2 cellular contexts compared by ENCODE assay signal in the genomic region with DNA sequence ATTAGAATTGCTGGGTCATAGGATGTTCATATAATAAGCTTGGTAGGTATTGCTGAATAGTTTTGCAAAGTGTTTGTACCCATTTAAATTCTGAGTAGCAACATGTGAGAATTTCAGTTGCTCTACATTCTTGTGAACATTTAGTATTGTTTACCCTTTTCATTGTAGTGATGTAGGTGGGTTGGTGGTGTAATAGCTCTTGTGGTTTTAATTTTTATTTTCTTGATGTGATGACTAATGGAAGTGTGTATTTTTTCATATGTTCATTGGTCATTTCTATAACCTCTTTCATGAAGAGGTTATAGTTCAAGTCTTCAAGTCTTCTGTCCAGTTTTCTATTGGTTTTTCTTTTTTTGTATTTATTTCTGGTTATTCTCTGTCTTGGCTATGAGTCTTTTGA.
TF ChIP-seq lines count a peak whose summit lies in the region.

No MANE protein-coding gene starts in this region.

TF ChIP-seq in IMR-90, 13 proteins besides CTCF, POLR2A, EP300 and RAD21 (continued from another document):
- no peak for TF ChIP-seq MAFK (IDR thresholded peaks at IDR 0.05; ENCODE audit: low read depth, low read length)
- TF ChIP-seq USF2 (IDR thresholded peaks at IDR 0.05; ENCODE audit: low read depth, low read length), result no peak
- no peak for TF ChIP-seq RFX5 (IDR thresholded peaks at IDR 0.05; ENCODE audit: low read depth, low read length)
- no peak for TF ChIP-seq MXI1 (IDR thresholded peaks at IDR 0.05; ENCODE audit: borderline replicate concordance, low read depth, low read length)
- no peak for TF ChIP-seq ELK1 (IDR thresholded peaks at IDR 0.05; ENCODE audit: borderline replicate concordance, low read depth, low read length)
- TF ChIP-seq CEBPB (IDR thresholded peaks at IDR 0.05; ENCODE audit: low read depth, low read length), result peak; percentile 18; the same call in 1 of the 2 replicates

TF ChIP-seq in WTC11, 78 proteins besides CTCF, POLR2A, EP300 and RAD21 (continued from another document):
- TF ChIP-seq, protein P1, sequence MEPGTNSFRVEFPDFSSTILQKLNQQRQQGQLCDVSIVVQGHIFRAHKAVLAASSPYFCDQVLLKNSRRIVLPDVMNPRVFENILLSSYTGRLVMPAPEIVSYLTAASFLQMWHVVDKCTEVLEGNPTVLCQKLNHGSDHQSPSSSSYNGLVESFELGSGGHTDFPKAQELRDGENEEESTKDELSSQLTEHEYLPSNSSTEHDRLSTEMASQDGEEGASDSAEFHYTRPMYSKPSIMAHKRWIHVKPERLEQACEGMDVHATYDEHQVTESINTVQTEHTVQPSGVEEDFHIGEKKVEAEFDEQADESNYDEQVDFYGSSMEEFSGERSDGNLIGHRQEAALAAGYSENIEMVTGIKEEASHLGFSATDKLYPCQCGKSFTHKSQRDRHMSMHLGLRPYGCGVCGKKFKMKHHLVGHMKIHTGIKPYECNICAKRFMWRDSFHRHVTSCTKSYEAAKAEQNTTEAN (CRISPR knock-in tag; IDR thresholded peaks at IDR 0.05), result no peak
- TF ChIP-seq ZNF512 (CRISPR knock-in tag; IDR thresholded peaks at IDR 0.05; ENCODE audit: borderline replicate concordance) (no peak), NR2C2 (CRISPR knock-in tag; IDR thresholded peaks at IDR 0.05) (no peak), ZNF317 (CRISPR knock-in tag; IDR thresholded peaks at IDR 0.05; ENCODE audit: borderline replicate concordance, low read depth) (no peak), TCF7 (CRISPR knock-in tag; IDR thresholded peaks at IDR 0.05; ENCODE audit: low read depth) (no peak), ELF4 (CRISPR knock-in tag; IDR thresholded peaks at IDR 0.05; ENCODE audit: low read depth) (no peak), ZNF396 (CRISPR knock-in tag; IDR thresholded peaks at IDR 0.05; ENCODE audit: borderline replicate concordance) (no peak), FOXP1 (CRISPR knock-in tag; IDR thresholded peaks at IDR 0.05; ENCODE audit: borderline replicate concordance) (no peak), OVOL2 (CRISPR knock-in tag; IDR thresholded peaks at IDR 0.05; ENCODE audit: borderline replicate concordance) (no peak), ZNF219 (CRISPR knock-in tag; IDR thresholded peaks at IDR 0.05; ENCODE audit: borderline replicate concordance) (no peak), E2F5 (CRISPR knock-in tag; IDR thresholded peaks at IDR 0.05) (no peak)
- TF ChIP-seq, protein P2, sequence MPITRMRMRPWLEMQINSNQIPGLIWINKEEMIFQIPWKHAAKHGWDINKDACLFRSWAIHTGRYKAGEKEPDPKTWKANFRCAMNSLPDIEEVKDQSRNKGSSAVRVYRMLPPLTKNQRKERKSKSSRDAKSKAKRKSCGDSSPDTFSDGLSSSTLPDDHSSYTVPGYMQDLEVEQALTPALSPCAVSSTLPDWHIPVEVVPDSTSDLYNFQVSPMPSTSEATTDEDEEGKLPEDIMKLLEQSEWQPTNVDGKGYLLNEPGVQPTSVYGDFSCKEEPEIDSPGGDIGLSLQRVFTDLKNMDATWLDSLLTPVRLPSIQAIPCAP (CRISPR knock-in tag; IDR thresholded peaks at IDR 0.05), result no peak
- TF ChIP-seq, protein P3, sequence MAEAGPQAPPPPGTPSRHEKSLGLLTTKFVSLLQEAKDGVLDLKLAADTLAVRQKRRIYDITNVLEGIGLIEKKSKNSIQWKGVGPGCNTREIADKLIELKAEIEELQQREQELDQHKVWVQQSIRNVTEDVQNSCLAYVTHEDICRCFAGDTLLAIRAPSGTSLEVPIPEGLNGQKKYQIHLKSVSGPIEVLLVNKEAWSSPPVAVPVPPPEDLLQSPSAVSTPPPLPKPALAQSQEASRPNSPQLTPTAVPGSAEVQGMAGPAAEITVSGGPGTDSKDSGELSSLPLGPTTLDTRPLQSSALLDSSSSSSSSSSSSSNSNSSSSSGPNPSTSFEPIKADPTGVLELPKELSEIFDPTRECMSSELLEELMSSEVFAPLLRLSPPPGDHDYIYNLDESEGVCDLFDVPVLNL (CRISPR knock-in tag; IDR thresholded peaks at IDR 0.05; ENCODE audit: borderline replicate concordance, low read depth), result no peak
- TF ChIP-seq, protein P4, sequence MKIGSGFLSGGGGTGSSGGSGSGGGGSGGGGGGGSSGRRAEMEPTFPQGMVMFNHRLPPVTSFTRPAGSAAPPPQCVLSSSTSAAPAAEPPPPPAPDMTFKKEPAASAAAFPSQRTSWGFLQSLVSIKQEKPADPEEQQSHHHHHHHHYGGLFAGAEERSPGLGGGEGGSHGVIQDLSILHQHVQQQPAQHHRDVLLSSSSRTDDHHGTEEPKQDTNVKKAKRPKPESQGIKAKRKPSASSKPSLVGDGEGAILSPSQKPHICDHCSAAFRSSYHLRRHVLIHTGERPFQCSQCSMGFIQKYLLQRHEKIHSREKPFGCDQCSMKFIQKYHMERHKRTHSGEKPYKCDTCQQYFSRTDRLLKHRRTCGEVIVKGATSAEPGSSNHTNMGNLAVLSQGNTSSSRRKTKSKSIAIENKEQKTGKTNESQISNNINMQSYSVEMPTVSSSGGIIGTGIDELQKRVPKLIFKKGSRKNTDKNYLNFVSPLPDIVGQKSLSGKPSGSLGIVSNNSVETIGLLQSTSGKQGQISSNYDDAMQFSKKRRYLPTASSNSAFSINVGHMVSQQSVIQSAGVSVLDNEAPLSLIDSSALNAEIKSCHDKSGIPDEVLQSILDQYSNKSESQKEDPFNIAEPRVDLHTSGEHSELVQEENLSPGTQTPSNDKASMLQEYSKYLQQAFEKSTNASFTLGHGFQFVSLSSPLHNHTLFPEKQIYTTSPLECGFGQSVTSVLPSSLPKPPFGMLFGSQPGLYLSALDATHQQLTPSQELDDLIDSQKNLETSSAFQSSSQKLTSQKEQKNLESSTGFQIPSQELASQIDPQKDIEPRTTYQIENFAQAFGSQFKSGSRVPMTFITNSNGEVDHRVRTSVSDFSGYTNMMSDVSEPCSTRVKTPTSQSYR (CRISPR knock-in tag; IDR thresholded peaks at IDR 0.05), result no peak
- TF ChIP-seq, protein P5, sequence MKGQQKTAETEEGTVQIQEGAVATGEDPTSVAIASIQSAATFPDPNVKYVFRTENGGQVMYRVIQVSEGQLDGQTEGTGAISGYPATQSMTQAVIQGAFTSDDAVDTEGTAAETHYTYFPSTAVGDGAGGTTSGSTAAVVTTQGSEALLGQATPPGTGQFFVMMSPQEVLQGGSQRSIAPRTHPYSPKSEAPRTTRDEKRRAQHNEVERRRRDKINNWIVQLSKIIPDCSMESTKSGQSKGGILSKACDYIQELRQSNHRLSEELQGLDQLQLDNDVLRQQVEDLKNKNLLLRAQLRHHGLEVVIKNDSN (CRISPR knock-in tag; IDR thresholded peaks at IDR 0.05), result no peak
- TF ChIP-seq, protein P6, sequence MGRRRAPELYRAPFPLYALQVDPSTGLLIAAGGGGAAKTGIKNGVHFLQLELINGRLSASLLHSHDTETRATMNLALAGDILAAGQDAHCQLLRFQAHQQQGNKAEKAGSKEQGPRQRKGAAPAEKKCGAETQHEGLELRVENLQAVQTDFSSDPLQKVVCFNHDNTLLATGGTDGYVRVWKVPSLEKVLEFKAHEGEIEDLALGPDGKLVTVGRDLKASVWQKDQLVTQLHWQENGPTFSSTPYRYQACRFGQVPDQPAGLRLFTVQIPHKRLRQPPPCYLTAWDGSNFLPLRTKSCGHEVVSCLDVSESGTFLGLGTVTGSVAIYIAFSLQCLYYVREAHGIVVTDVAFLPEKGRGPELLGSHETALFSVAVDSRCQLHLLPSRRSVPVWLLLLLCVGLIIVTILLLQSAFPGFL (CRISPR knock-in tag; IDR thresholded peaks at IDR 0.05; ENCODE audit: borderline replicate concordance), result no peak
